17 cellular contexts compared by ENCODE assay signal in genomic region chr11:57471496-57471895, GRCh38.
"Had no signal": no experiment of that assay in that cellular context is flagged by ENCODE, and none has a peak within 500 bp of the region (broad histone marks: within the 10 kb centered on the region; RNA-seq: fewer than 3 reads in every experiment).

No MANE protein-coding gene starts in this region.

- DNase-seq: activated CD4-positive, alpha-beta T cell treated with anti-CD3 and anti-CD28 coated beads, Interleukin-2, amount 50 U/mL, for 4 hours; activated CD4-positive, CD25-positive, alpha-beta regulatory T cell treated with anti-CD3 and anti-CD28 coated beads, Interleukin-2, amount 50 U/mL, for 72 hours; activated effector memory CD4-positive, alpha-beta T cell treated with Interleukin-2 at 50 U/mL for 16 hours; activated T-cell treated with anti-CD3 and anti-CD28 coated beads, Interleukin-2, amount 50 U/mL, for 24 hours; amygdala; dorsolateral prefrontal cortex; glutamatergic neuron; left colon; natural killer cell; nucleus accumbens; small intestine had no signal

- ATAC-seq: esophagus mucosa; left colon; mucosa of descending colon; natural killer cell; stimulated activated effector memory CD8-positive, alpha-beta T cell treated with anti-CD3 and anti-CD28 coated beads, Interleukin-12 subunit alpha, Interleukin-12 subunit beta, amount 100 ng/mL, for 72 hours had no signal

- H3K27ac ChIP-seq: dorsolateral prefrontal cortex, right atrium auricular region, tibial nerve, vagina had no signal

- H3K4me3 ChIP-seq: dorsolateral prefrontal cortex, mucosa of descending colon, right atrium auricular region, tibial nerve, vagina had no signal

- H3K36me3 ChIP-seq: right atrium auricular region, vagina had no signal

- H3K9me3 ChIP-seq: mucosa of descending colon, right atrium auricular region, tibial nerve, vagina had no signal

- H3K27me3 ChIP-seq: right atrium auricular region, vagina had no signal
